22 cellular contexts compared by ENCODE assay signal in the genomic region with DNA sequence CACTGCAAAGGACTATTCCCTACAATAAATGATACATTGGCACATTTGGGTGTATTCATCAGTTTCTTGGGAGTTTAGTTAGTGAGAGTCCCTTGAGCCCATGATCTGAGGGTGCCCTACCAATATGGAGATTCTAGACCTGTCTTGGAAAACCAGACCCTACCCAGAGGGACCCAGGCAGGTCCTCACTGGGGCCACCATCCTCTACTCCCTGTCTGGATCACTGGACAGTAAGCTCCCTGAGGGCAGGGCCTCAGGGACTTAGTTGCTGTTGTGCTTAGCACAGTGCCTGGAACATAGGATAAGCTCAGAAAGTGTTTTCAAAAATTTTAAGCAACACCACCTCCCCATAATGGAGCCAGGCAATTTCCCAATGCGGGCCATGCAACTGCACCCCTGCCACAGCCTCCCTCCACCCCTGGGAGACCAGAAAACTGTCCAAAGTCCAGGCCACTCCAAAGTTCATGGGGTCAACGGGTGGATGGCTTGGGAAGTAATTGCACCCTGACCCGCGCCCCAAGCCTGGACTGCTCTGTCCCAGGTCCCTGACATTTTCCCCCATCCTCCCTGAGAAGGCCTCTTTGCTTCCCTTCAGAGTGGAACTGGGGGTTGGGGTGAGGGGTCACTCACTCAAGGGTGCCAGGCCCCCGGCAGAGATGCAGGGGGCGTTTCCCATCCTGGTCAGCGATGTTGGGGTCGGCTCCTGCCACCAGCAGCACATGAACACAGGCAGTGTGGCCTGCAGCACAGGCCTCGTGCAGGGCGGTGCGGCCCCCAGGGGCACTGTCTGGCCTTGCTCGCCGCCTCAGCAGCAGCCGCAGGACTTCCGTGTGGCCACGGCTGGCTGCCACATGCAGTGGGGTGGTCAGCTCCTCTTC. TPM values are rescaled to one million over a fixed set of nuclear protein-coding genes. Genes with fewer than 3 reads are reported as not detected.
"Had no signal": no experiment of that assay in that cellular context is flagged by ENCODE, and none has a peak within 500 bp of the region (broad histone marks: within the 10 kb centered on the region; RNA-seq: fewer than 3 reads in every experiment).

No MANE protein-coding gene starts in this region.

- H3K27ac ChIP-seq: brain microvascular endothelial cell, coronary artery, stomach, upper lobe of left lung had no signal

- H3K27ac Mint-ChIP-seq: activated B cell treated with CpG ODN at 0.5 μM for 24 hours; activated CD4-positive, alpha-beta memory T cell treated with anti-CD3 and anti-CD28 coated beads for 36 hours; activated naive CD4-positive, alpha-beta T cell treated with anti-CD3 and anti-CD28 coated beads for 36 hours; activated T-helper 17 cell treated with anti-CD3 and anti-CD28 coated beads, Interleukin-2, amount 50 U/mL, for 72 hours; stimulated activated effector memory CD8-positive, alpha-beta T cell treated with anti-CD3 and anti-CD28 coated beads, Interleukin-12 subunit alpha, Interleukin-12 subunit beta, amount 100 ng/mL, for 72 hours had no signal

- H3K36me3 ChIP-seq: brain microvascular endothelial cell, stomach, upper lobe of left lung had no signal

- H3K36me3 Mint-ChIP-seq: activated CD4-positive, alpha-beta memory T cell treated with anti-CD3 and anti-CD28 coated beads for 36 hours; stimulated activated effector memory CD8-positive, alpha-beta T cell treated with anti-CD3 and anti-CD28 coated beads, Interleukin-12 subunit alpha, Interleukin-12 subunit beta, amount 100 ng/mL, for 72 hours had no signal

- H3K4me3 ChIP-seq: coronary artery, stomach, upper lobe of left lung had no signal

- ATAC-seq: activated T-helper 17 cell treated with anti-CD3 and anti-CD28 coated beads, Interleukin-2, amount 50 U/mL, for 72 hours; stimulated activated effector memory CD8-positive, alpha-beta T cell treated with anti-CD3 and anti-CD28 coated beads, Interleukin-12 subunit alpha, Interleukin-12 subunit beta, amount 100 ng/mL, for 72 hours had no signal

- H3K4me1 ChIP-seq: stomach, upper lobe of left lung had no signal

- DNase-seq: activated B cell treated with CpG ODN at 0.5 μM for 24 hours; activated CD4-positive, alpha-beta memory T cell treated with anti-CD3 and anti-CD28 coated beads for 36 hours; activated CD4-positive, alpha-beta T cell treated with anti-CD3 and anti-CD28 coated beads for 4 hours; activated naive CD4-positive, alpha-beta T cell treated with anti-CD3 and anti-CD28 coated beads for 36 hours; brain microvascular endothelial cell; erythroblast; midbrain; nephron progenitor cell; occipital lobe; posterior cingulate gyrus; SK-N-SH; small intestine; stimulated activated CD4-positive, alpha-beta T cell treated with anti-CD3 and anti-CD28 coated beads, Interleukin-4, amount 100 ng/mL, for 1 hour; stomach had no signal

- H3K9me3 Mint-ChIP-seq: activated B cell treated with CpG ODN at 0.5 μM for 24 hours; activated CD4-positive, alpha-beta memory T cell treated with anti-CD3 and anti-CD28 coated beads for 36 hours; activated naive CD4-positive, alpha-beta T cell treated with anti-CD3 and anti-CD28 coated beads for 36 hours; activated T-helper 17 cell treated with anti-CD3 and anti-CD28 coated beads, Interleukin-2, amount 50 U/mL, for 72 hours; nephron progenitor cell; stimulated activated effector memory CD8-positive, alpha-beta T cell treated with anti-CD3 and anti-CD28 coated beads, Interleukin-12 subunit alpha, Interleukin-12 subunit beta, amount 100 ng/mL, for 72 hours had no signal

- H3K4me1 Mint-ChIP-seq: activated T-helper 17 cell treated with anti-CD3 and anti-CD28 coated beads, Interleukin-2, amount 50 U/mL, for 72 hours had no signal

- H3K4me3 Mint-ChIP-seq: activated B cell treated with CpG ODN at 0.5 μM for 24 hours; activated CD4-positive, alpha-beta memory T cell treated with anti-CD3 and anti-CD28 coated beads for 36 hours; activated naive CD4-positive, alpha-beta T cell treated with anti-CD3 and anti-CD28 coated beads for 36 hours; activated T-helper 17 cell treated with anti-CD3 and anti-CD28 coated beads, Interleukin-2, amount 50 U/mL, for 72 hours; nephron progenitor cell; stimulated activated effector memory CD8-positive, alpha-beta T cell treated with anti-CD3 and anti-CD28 coated beads, Interleukin-12 subunit alpha, Interleukin-12 subunit beta, amount 100 ng/mL, for 72 hours had no signal

- H3K9me3 ChIP-seq: SK-N-SH, stomach, upper lobe of left lung had no signal

- H3K27me3 Mint-ChIP-seq: activated T-helper 17 cell treated with anti-CD3 and anti-CD28 coated beads, Interleukin-2, amount 50 U/mL, for 72 hours had no signal

- H3K27me3 ChIP-seq: upper lobe of left lung had no signal

RNA-seq across cellular contexts. Expression of a gene that starts 1.0 kb away (rescaled TPM):
- total RNA-seq: activated B cell treated with CpG ODN at 0.5 μM for 24 hours; activated CD4-positive, alpha-beta memory T cell treated with anti-CD3 and anti-CD28 coated beads for 36 hours; activated naive CD4-positive, alpha-beta T cell treated with anti-CD3 and anti-CD28 coated beads for 36 hours; activated T-helper 17 cell treated with anti-CD3 and anti-CD28 coated beads, Interleukin-2, amount 50 U/mL, for 72 hours; aorta; frontal cortex; lung microvascular endothelial cell; occipital lobe; stomach; temporal lobe; upper lobe of left lung had no signal

RNA-seq across cellular contexts. Expression of a gene that starts 18.5 kb away (rescaled TPM):
- total RNA-seq: activated B cell treated with CpG ODN at 0.5 μM for 24 hours; activated CD4-positive, alpha-beta memory T cell treated with anti-CD3 and anti-CD28 coated beads for 36 hours; activated naive CD4-positive, alpha-beta T cell treated with anti-CD3 and anti-CD28 coated beads for 36 hours; aorta; lung microvascular endothelial cell; occipital lobe; stomach; temporal lobe; upper lobe of left lung had no signal

RNA-seq across cellular contexts. Expression of a gene that starts 24.3 kb away (rescaled TPM):
- total RNA-seq: activated CD4-positive, alpha-beta memory T cell treated with anti-CD3 and anti-CD28 coated beads for 36 hours; activated naive CD4-positive, alpha-beta T cell treated with anti-CD3 and anti-CD28 coated beads for 36 hours; frontal cortex; lung microvascular endothelial cell; occipital lobe; stomach; temporal lobe; upper lobe of left lung had no signal
